In genomic region chrX:155026727-155027508, GRCh38 we compare ENCODE assay signal across 8 cellular contexts. TPM values are rescaled to one million over a fixed set of nuclear protein-coding genes. Genes with fewer than 3 reads are reported as not detected.
DNase-seq lines count a peak whose midpoint lies in the region; ATAC-seq, FAIRE-seq and TF ChIP-seq lines count a peak whose summit lies in the region.

TSS of gene FUNDC2 (plus strand) at chrX:155026844. CDS start at chrX:155026939, 95 bp downstream.

- H3K4me3 ChIP-seq in AG09309 (ENCODE audit: control insufficient read depth, low read depth, low read length) (peak within 1 kb of the TSS; percentile 63), bronchial epithelial cell (ENCODE audit: low read depth, low read length) (peak within 1 kb of the TSS; percentile 47)

- CTCF ChIA-PET in WTC11 (lab: Charles Lee): interaction anchor here (1.0 kb wide), 2 partner anchors 22 to 109 kb away, joined by 4 read pairs; no protein-coding TSS in a partner anchor

- H3K4me1 Mint-ChIP-seq in WTC11: peaks cover 13% of the 10 kb centered on the region

- peak within 1 kb of the TSS; percentile 89 for H3K27ac Mint-ChIP-seq in WTC11

- peak; percentile 90 for ATAC-seq in GM19023 (IDR thresholded peaks at IDR 0.05; ENCODE audit: unreplicated experiment)
- ATAC-seq in HG03196 (IDR thresholded peaks at IDR 0.05; ENCODE audit: unreplicated experiment): peak; percentile 92
- ATAC-seq in WTC11: peak; percentile 84

- POLR2A ChIA-PET in WTC11 (lab: Charles Lee): interaction anchor here (0.8 kb wide), 1 partner anchor 10 kb away, joined by 4 read pairs; no protein-coding TSS in a partner anchor

- no peaks in the 10 kb centered on the region for H3K36me3 Mint-ChIP-seq in WTC11

- no peaks in the 10 kb centered on the region for H3K27me3 ChIP-seq in bronchial epithelial cell (ENCODE audit: control insufficient read depth, insufficient read depth, low read length)

- DNase-seq in AG09309 (ENCODE audit: low read depth): peak; percentile 73
- DNase-seq in NCI-H226: peak; percentile 86
- peak; percentile 83 for DNase-seq in WTC11 (ENCODE audit: low spot score)
- peak; percentile 79 for DNase-seq in bronchial epithelial cell (ENCODE audit: low read depth)
- DNase-seq in iPS-NIHi7 (ENCODE audit: extremely low spot score): peak; percentile 76
- DNase-seq in smooth muscle cell of the brain vasculature (ENCODE audit: low read depth, low spot score): peak; percentile 59

- no peaks in the 10 kb centered on the region for H3K27me3 Mint-ChIP-seq in WTC11 (ENCODE audit: low read depth)

- no peaks in the 10 kb centered on the region for H3K9me3 Mint-ChIP-seq in WTC11

- no peak for FAIRE-seq in bronchial epithelial cell (lab: Jason Lieb, UNC)

- TF ChIP-seq CTCF in AG09309 (IDR thresholded peaks at IDR 0.05; ENCODE audit: control insufficient read depth, insufficient read depth, low read depth, low read length, missing control alignments): no peak
- TF ChIP-seq CTCF in WTC11 (IDR thresholded peaks at IDR 0.05): no peak
- TF ChIP-seq CTCF in bronchial epithelial cell (IDR thresholded peaks at IDR 0.05; ENCODE audit: insufficient read depth, low read length, severe bottlenecking): no peak

- no peaks in the 10 kb centered on the region for H3K36me3 ChIP-seq in bronchial epithelial cell (ENCODE audit: control insufficient read depth, insufficient read depth, low read length)

- H3K4me3 Mint-ChIP-seq in WTC11: peak within 1 kb of the TSS; percentile 84

TF ChIP-seq in WTC11, 78 proteins besides CTCF, POLR2A, EP300 and RAD21:
- no peak for TF ChIP-seq ZNF232 (CRISPR knock-in tag; IDR thresholded peaks at IDR 0.05)
- peak; percentile 67; the same call in 1 of the 2 replicates for TF ChIP-seq USF1 (CRISPR knock-in tag; IDR thresholded peaks at IDR 0.05)
- TF ChIP-seq SOX15 (CRISPR knock-in tag; IDR thresholded peaks at IDR 0.05): no peak
- TF ChIP-seq SMAD3 (CRISPR knock-in tag; IDR thresholded peaks at IDR 0.05; ENCODE audit: borderline replicate concordance): no peak
- TF ChIP-seq NFATC4 (CRISPR knock-in tag; IDR thresholded peaks at IDR 0.05): no peak
- TF ChIP-seq MAX (CRISPR knock-in tag; IDR thresholded peaks at IDR 0.05): 0 out of 2 replicates have a peak, but pooled peaks have one; percentile 37
- peak; percentile 73 for TF ChIP-seq USF2 (CRISPR knock-in tag; IDR thresholded peaks at IDR 0.05)
- no peak for TF ChIP-seq NR2C2 (CRISPR knock-in tag; IDR thresholded peaks at IDR 0.05)
- peak; percentile 86 for TF ChIP-seq FOXK1 (CRISPR knock-in tag; IDR thresholded peaks at IDR 0.05)
- no peak for TF ChIP-seq ZSCAN18 (CRISPR knock-in tag; IDR thresholded peaks at IDR 0.05)
- TF ChIP-seq E2F4 (CRISPR knock-in tag; IDR thresholded peaks at IDR 0.05; ENCODE audit: borderline replicate concordance, low read depth): no peak
- peak; percentile 54; the same call in 1 of the 2 replicates for TF ChIP-seq ELF4 (CRISPR knock-in tag; IDR thresholded peaks at IDR 0.05; ENCODE audit: low read depth)
- no peak for TF ChIP-seq ATF6 (CRISPR knock-in tag; IDR thresholded peaks at IDR 0.05)
- peak; percentile 79 for TF ChIP-seq ZNF423 (CRISPR knock-in tag; IDR thresholded peaks at IDR 0.05)
- 0 out of 2 replicates have a peak, but pooled peaks have one; percentile 42 for TF ChIP-seq E2F5 (CRISPR knock-in tag; IDR thresholded peaks at IDR 0.05)

RNA-seq across cellular contexts. Expression of gene FUNDC2, which starts in this region (rescaled TPM):
- 60.7 to 79.5 TPM (median 73.8 TPM) in 3 replicates for total RNA-seq in WTC11 (2021)
- total RNA-seq in bronchial epithelial cell: 36.1 and 50.8 TPM in 2 replicates

Comparison
In these comparisons a context has a peak if more than half of its experiments do, and no peak if none do; other contexts are left out.
1. Peak in every context shown above with its lines: DNase-seq, ATAC-seq and H3K4me3 ChIP-seq.